ENCODE assay signal across 1 cellular context in genomic region chr5:60955239-60955638, GRCh38.
TF ChIP-seq lines count a peak whose summit lies in the region.

No MANE protein-coding gene starts in this region.

TF ChIP-seq in HEK293, 187 proteins besides CTCF, POLR2A, EP300 and RAD21 (continued from another document):
- TF ChIP-seq ZNF280D (tag by site-specific recombination; IDR thresholded peaks at IDR 0.05) (peak; percentile 78; the same call in 1 of the 2 replicates), GLIS1 (tag by site-specific recombination; IDR thresholded peaks at IDR 0.05) (no peak), SETDB1 (IDR thresholded peaks at IDR 0.05; ENCODE audit: insufficient read length, low read length) (peak; percentile 73), IKZF3 (tag by site-specific recombination; IDR thresholded peaks at IDR 0.05) (no peak), ZNF184 (tag by site-specific recombination; IDR thresholded peaks at IDR 0.05) (no peak), ZNF354C (tag by site-specific recombination; IDR thresholded peaks at IDR 0.05; ENCODE audit: borderline replicate concordance, low read depth) (no peak)
